ENCODE assay signal across 8 cellular contexts in genomic region chr11:30960387-30960992, GRCh38.
DNase-seq lines count a peak whose midpoint lies in the region; ATAC-seq lines count a peak whose summit lies in the region.

No MANE protein-coding gene starts in this region.

- no peak for ATAC-seq in GM18517 (IDR thresholded peaks at IDR 0.05; ENCODE audit: unreplicated experiment)

- no peaks in the 10 kb centered on the region for H3K4me1 Mint-ChIP-seq in activated T-helper 1 cell treated with anti-CD3 and anti-CD28 coated beads, Interleukin-12 subunit alpha, Interleukin-12 subunit beta, Interleukin-2, Interleukin-4 antibody, amounts not matched to agents 30 ng/mL and 10 ng/mL and 1 ng/mL, durations not matched to agents 14 hours and 24 hours and 36 hours (ENCODE audit: low read depth)

- intact Hi-C loops in activated T-helper 1 cell treated with anti-CD3 and anti-CD28 coated beads, Interleukin-12 subunit alpha, Interleukin-12 subunit beta, Interleukin-2, Interleukin-4 antibody, amounts not matched to agents 30 ng/mL and 10 ng/mL and 1 ng/mL, durations not matched to agents 14 hours and 24 hours and 36 hours (cut with micrococcal nuclease), result no loop called here

- no peak overlapping the region for H3K27ac Mint-ChIP-seq in activated T-helper 1 cell treated with anti-CD3 and anti-CD28 coated beads, Interleukin-12 subunit alpha, Interleukin-12 subunit beta, Interleukin-2, Interleukin-4 antibody, amounts not matched to agents 30 ng/mL and 10 ng/mL and 1 ng/mL, durations not matched to agents 14 hours and 24 hours and 36 hours

- H3K36me3 Mint-ChIP-seq in activated T-helper 1 cell treated with anti-CD3 and anti-CD28 coated beads, Interleukin-12 subunit alpha, Interleukin-12 subunit beta, Interleukin-2, Interleukin-4 antibody, amounts not matched to agents 30 ng/mL and 10 ng/mL and 1 ng/mL, durations not matched to agents 14 hours and 24 hours and 36 hours (ENCODE audit: low read depth), result no peaks in the 10 kb centered on the region

- no peaks in the 10 kb centered on the region for H3K27me3 Mint-ChIP-seq in activated T-helper 1 cell treated with anti-CD3 and anti-CD28 coated beads, Interleukin-12 subunit alpha, Interleukin-12 subunit beta, Interleukin-2, Interleukin-4 antibody, amounts not matched to agents 30 ng/mL and 10 ng/mL and 1 ng/mL, durations not matched to agents 14 hours and 24 hours and 36 hours (ENCODE audit: insufficient read depth)

- H3K9me3 Mint-ChIP-seq in activated T-helper 1 cell treated with anti-CD3 and anti-CD28 coated beads, Interleukin-12 subunit alpha, Interleukin-12 subunit beta, Interleukin-2, Interleukin-4 antibody, amounts not matched to agents 30 ng/mL and 10 ng/mL and 1 ng/mL, durations not matched to agents 14 hours and 24 hours and 36 hours, result no peaks in the 10 kb centered on the region

- no peak overlapping the region for H3K4me3 Mint-ChIP-seq in activated T-helper 1 cell treated with anti-CD3 and anti-CD28 coated beads, Interleukin-12 subunit alpha, Interleukin-12 subunit beta, Interleukin-2, Interleukin-4 antibody, amounts not matched to agents 30 ng/mL and 10 ng/mL and 1 ng/mL, durations not matched to agents 14 hours and 24 hours and 36 hours

- peak; percentile 52 for DNase-seq in NOMO-1 treated with DMSO at 0.1 percent for 48 hours (lab: John Stamatoyannopoulos, UW; ENCODE audit: unreplicated experiment)
- no peak for DNase-seq in NOMO-1 treated with dmso at 0.1 percent for 144 hours (lab: John Stamatoyannopoulos, UW; ENCODE audit: unreplicated experiment)
- peak; percentile 10 for DNase-seq in NCI-H226
- peak; percentile 52 for DNase-seq in cerebellar cortex (ENCODE audit: low spot score)
- DNase-seq in non-pigmented ciliary epithelial cell (ENCODE audit: low read depth), result peak; percentile 43
- DNase-seq in activated naive CD4-positive, alpha-beta T cell treated with Interleukin-2 at 50 U/mL for 16 hours, result no peak
- no peak for DNase-seq in activated T-helper 1 cell treated with anti-CD3 and anti-CD28 coated beads, Interleukin-12 subunit alpha, Interleukin-12 subunit beta, Interleukin-2, Interleukin-4 antibody, amounts not matched to agents 30 ng/mL and 10 ng/mL and 1 ng/mL, durations not matched to agents 14 hours and 24 hours and 36 hours (ENCODE audit: low spot score)

Comparison
In these comparisons a context has a peak if more than half of its experiments do, and no peak if none do; other contexts are left out.
1. DNase-seq: peak in NOMO-1 treated with DMSO at 0.1 percent for 48 hours (single experiment), NCI-H226 (single experiment), cerebellar cortex (single experiment) and non-pigmented ciliary epithelial cell (single experiment); none in NOMO-1 treated with dmso at 0.1 percent for 144 hours (single experiment), activated naive CD4-positive, alpha-beta T cell treated with Interleukin-2 at 50 U/mL for 16 hours (single experiment) and activated T-helper 1 cell treated with anti-CD3 and anti-CD28 coated beads, Interleukin-12 subunit alpha, Interleukin-12 subunit beta, Interleukin-2, Interleukin-4 antibody, amounts not matched to agents 30 ng/mL and 10 ng/mL and 1 ng/mL, durations not matched to agents 14 hours and 24 hours and 36 hours (single experiment).